2 cellular contexts compared by ENCODE assay signal in the genomic region with DNA sequence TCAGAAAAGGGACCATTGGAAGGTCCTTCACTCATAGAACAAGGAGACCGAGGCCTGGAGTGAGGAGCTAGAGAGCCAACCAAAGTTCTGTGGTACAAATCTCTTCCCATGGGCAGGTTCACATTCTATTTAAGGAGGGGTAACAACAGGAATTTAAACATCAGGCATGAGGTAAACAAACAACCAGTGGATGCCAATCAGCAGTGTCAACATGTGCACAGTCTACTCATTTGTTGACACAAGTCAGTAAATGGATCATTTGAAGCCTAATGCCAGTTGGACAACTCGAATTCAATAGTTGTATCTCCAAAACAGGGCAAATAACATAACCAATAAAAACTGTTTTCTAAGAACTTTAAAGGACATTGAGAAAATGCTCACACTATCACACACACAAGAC.
TF ChIP-seq lines count a peak whose summit lies in the region.

No MANE protein-coding gene starts in this region.

TF ChIP-seq in IMR-90, 13 proteins besides CTCF, POLR2A, EP300 and RAD21:
- no peak for TF ChIP-seq MXI1 (IDR thresholded peaks at IDR 0.05; ENCODE audit: borderline replicate concordance, low read depth, low read length)
- TF ChIP-seq NFE2L2 (IDR thresholded peaks at IDR 0.05; ENCODE audit: low read depth, low read length), result no peak
- no peak for TF ChIP-seq USF2 (IDR thresholded peaks at IDR 0.05; ENCODE audit: low read depth, low read length)
- no peak for TF ChIP-seq MAZ (IDR thresholded peaks at IDR 0.05; ENCODE audit: borderline replicate concordance, low read depth, low read length)
- TF ChIP-seq RCOR1 (IDR thresholded peaks at IDR 0.05; ENCODE audit: insufficient replicate concordance, low read length), result no peak

TF ChIP-seq in H1, 55 proteins besides CTCF, POLR2A, EP300 and RAD21:
- TF ChIP-seq HDAC6 (IDR thresholded peaks at IDR 0.05; ENCODE audit: low read depth, low read length) (no peak), JUND (IDR thresholded peaks at IDR 0.05; ENCODE audit: low read length) (no peak), EZH2 (IDR thresholded peaks at IDR 0.05; ENCODE audit: low read depth, low read length, severe bottlenecking) (no peak), TEAD4 (IDR thresholded peaks at IDR 0.05; ENCODE audit: low read depth, low read length) (no peak), NRF1 (IDR thresholded peaks at IDR 0.05; ENCODE audit: low read depth, low read length) (no peak), PHF8 (conservative IDR thresholded peaks at IDR 0.05; ENCODE audit: low read depth, low read length) (no peak), YY1 (IDR thresholded peaks at IDR 0.05; ENCODE audit: low read depth, low read length) (no peak), ASH2L (IDR thresholded peaks at IDR 0.05; ENCODE audit: low read length) (no peak), KDM4A (IDR thresholded peaks at IDR 0.05; ENCODE audit: low read depth, low read length, severe bottlenecking) (no peak), RXRA (IDR thresholded peaks at IDR 0.05; ENCODE audit: insufficient read depth, low read depth, low read length) (no peak), SIN3A (conservative IDR thresholded peaks at IDR 0.05 in 1 of 2, IDR thresholded peaks at IDR 0.05 in 1 of 2; ENCODE audit: low read depth in 1 of 2, low read length in 2 of 2) (no peak)
- TF ChIP-seq, protein P1, sequence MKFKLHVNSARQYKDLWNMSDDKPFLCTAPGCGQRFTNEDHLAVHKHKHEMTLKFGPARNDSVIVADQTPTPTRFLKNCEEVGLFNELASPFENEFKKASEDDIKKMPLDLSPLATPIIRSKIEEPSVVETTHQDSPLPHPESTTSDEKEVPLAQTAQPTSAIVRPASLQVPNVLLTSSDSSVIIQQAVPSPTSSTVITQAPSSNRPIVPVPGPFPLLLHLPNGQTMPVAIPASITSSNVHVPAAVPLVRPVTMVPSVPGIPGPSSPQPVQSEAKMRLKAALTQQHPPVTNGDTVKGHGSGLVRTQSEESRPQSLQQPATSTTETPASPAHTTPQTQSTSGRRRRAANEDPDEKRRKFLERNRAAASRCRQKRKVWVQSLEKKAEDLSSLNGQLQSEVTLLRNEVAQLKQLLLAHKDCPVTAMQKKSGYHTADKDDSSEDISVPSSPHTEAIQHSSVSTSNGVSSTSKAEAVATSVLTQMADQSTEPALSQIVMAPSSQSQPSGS (IDR thresholded peaks at IDR 0.05; ENCODE audit: low read length), result no peak
- TF ChIP-seq, protein P2, sequence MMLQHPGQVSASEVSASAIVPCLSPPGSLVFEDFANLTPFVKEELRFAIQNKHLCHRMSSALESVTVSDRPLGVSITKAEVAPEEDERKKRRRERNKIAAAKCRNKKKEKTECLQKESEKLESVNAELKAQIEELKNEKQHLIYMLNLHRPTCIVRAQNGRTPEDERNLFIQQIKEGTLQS (IDR thresholded peaks at IDR 0.05; ENCODE audit: insufficient read depth, low read depth, low read length), result no peak
TF ChIP-seq in H1: peak in this region for 0.
